In the genomic region with DNA sequence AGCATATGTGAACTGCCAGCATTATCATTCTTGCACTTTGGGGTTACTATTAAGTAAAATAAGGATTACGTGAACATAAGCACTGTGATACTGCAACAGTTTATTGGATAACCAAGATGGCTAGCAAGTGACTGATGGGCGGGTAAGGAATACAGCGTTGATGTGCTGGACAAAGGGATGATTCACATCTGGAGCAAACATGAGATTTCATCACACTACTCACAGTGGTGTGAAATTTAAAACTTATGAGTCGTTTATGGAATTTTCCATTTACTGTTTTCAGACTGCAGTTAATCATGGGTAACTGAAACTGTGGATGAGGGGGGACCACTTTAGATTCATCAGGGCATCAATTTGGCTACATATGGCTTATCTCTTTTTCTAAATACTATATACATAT, we compare ENCODE assay signal across 10 cellular contexts. TPM values are rescaled to one million over a fixed set of nuclear protein-coding genes. Genes with fewer than 3 reads are reported as not detected.
DNase-seq lines count a peak whose midpoint lies in the region; FAIRE-seq and TF ChIP-seq lines count a peak whose summit lies in the region.
"Had no signal": no experiment of that assay in that cellular context is flagged by ENCODE, and none has a peak within 500 bp of the region (broad histone marks: within the 10 kb centered on the region; RNA-seq: fewer than 3 reads in every experiment).

No MANE protein-coding gene starts in this region.

- H3K4me3 ChIP-seq in astrocyte (ENCODE audit: insufficient read depth, low read depth, low read length): no peak overlapping the region
- H3K4me3 ChIP-seq in hepatocyte: no peak overlapping the region

- H3K27me3 Mint-ChIP-seq in HFFc6 (ENCODE audit: insufficient read depth) (no peaks in the 10 kb centered on the region), astrocyte (ENCODE audit: low read depth, unreplicated experiment) (no peaks in the 10 kb centered on the region)
- H3K27me3 Mint-ChIP-seq: activated naive CD8-positive, alpha-beta T cell treated with anti-CD3 and anti-CD28 coated beads, Interleukin-2, amount 10 ng/mL, durations not matched to agents 7 days and 5 days; effector memory CD8-positive, alpha-beta T cell had no signal

- DNase-seq in CD1c-positive myeloid dendritic cell (ENCODE audit: extremely low spot score) (peak; percentile 6), HFFc6 (peak; percentile 59), astrocyte (ENCODE audit: low read depth) (peak; percentile 60), kidney glomerular epithelial cell (lab: John Stamatoyannopoulos, UW) (peak; percentile 60), T1000 (lab: John Stamatoyannopoulos, UW) (no peak), hepatocyte (ENCODE audit: low spot score) (no peak)
- DNase-seq in stimulated activated CD4-positive, alpha-beta T cell treated with anti-CD3 and anti-CD28 coated beads, Interleukin-4, amount 100 ng/mL, for 24 hours: no peak
- DNase-seq: activated naive CD8-positive, alpha-beta T cell treated with anti-CD3 and anti-CD28 coated beads, Interleukin-2, amount 10 ng/mL, durations not matched to agents 7 days and 5 days; effector memory CD8-positive, alpha-beta T cell; left cardiac atrium had no signal

- no peak overlapping the region for H3K9ac ChIP-seq in astrocyte (ENCODE audit: low read length)

- no peaks in the 10 kb centered on the region for H3K9me3 ChIP-seq in astrocyte (ENCODE audit: insufficient read depth, low read depth, low read length)
- H3K9me3 ChIP-seq in hepatocyte (ENCODE audit: low read depth): peaks cover 15% of the 10 kb centered on the region

- WGBS in hepatocyte (ENCODE audit: low lambda C conversion rate, missing lambda C conversion rate): 83% methylated on average over 4 of the region's 4 CpGs

- H3K36me3 Mint-ChIP-seq in HFFc6 (ENCODE audit: low read depth): peaks cover 47% of the 10 kb centered on the region
- H3K36me3 Mint-ChIP-seq in astrocyte (ENCODE audit: low read depth, unreplicated experiment): peaks cover 9% of the 10 kb centered on the region

- H3K27ac ChIP-seq in astrocyte (ENCODE audit: low read depth, low read length) (no peak overlapping the region), hepatocyte (no peak overlapping the region)

- H3K27ac Mint-ChIP-seq in HFFc6 (peak overlapping the region; percentile 38; the same call in 1 of the 2 replicates), astrocyte (ENCODE audit: unreplicated experiment) (peak overlapping the region; percentile 72)
- H3K27ac Mint-ChIP-seq: activated naive CD8-positive, alpha-beta T cell treated with anti-CD3 and anti-CD28 coated beads, Interleukin-2, amount 10 ng/mL, durations not matched to agents 7 days and 5 days; effector memory CD8-positive, alpha-beta T cell had no signal

- H3K4me1 Mint-ChIP-seq in HFFc6 (ENCODE audit: low read depth) (peaks cover 30% of the 10 kb centered on the region), astrocyte (ENCODE audit: low read depth, unreplicated experiment) (peaks cover 4% of the 10 kb centered on the region)

- H2AFZ ChIP-seq in astrocyte (ENCODE audit: low read depth, low read length) (no peak overlapping the region), hepatocyte (no peak overlapping the region)

- no peaks in the 10 kb centered on the region for H3K4me1 ChIP-seq in astrocyte (ENCODE audit: insufficient read depth, low read length)
- no peaks in the 10 kb centered on the region for H3K4me1 ChIP-seq in hepatocyte (ENCODE audit: insufficient read depth)

- H4K20me1 ChIP-seq in astrocyte (ENCODE audit: insufficient read depth, low read length) (peaks cover 9% of the 10 kb centered on the region), hepatocyte (ENCODE audit: insufficient read depth, poor library complexity, severe bottlenecking) (no peaks in the 10 kb centered on the region)

- H3K9me3 Mint-ChIP-seq in HFFc6: no peaks in the 10 kb centered on the region
- no peaks in the 10 kb centered on the region for H3K9me3 Mint-ChIP-seq in astrocyte (ENCODE audit: unreplicated experiment)
- H3K9me3 Mint-ChIP-seq: effector memory CD8-positive, alpha-beta T cell had no signal

- no peak for TF ChIP-seq CTCF in HFFc6 (IDR thresholded peaks at IDR 0.05)
- TF ChIP-seq CTCF in astrocyte (IDR thresholded peaks at IDR 0.05; ENCODE audit: insufficient read depth, low read depth, low read length): no peak
- no peak for TF ChIP-seq CTCF in hepatocyte (IDR thresholded peaks at IDR 0.05; ENCODE audit: poor library complexity)

- H3K9me2 ChIP-seq in hepatocyte (replicated peaks; ENCODE audit: insufficient read depth): no peaks in the 10 kb centered on the region

- no peaks in the 10 kb centered on the region for H3K27me3 ChIP-seq in astrocyte (ENCODE audit: insufficient read depth, low read length)
- no peaks in the 10 kb centered on the region for H3K27me3 ChIP-seq in hepatocyte

- FAIRE-seq in astrocyte (lab: Jason Lieb, UNC): no peak

- no peak overlapping the region for H3K4me2 ChIP-seq in astrocyte (ENCODE audit: low read length)
- no peak overlapping the region for H3K4me2 ChIP-seq in hepatocyte

- H3K79me2 ChIP-seq in astrocyte (ENCODE audit: insufficient read depth, low read length) (peaks cover 70% of the 10 kb centered on the region), hepatocyte (peaks cover 75% of the 10 kb centered on the region)

- no peaks in the 10 kb centered on the region for H3K36me3 ChIP-seq in astrocyte (ENCODE audit: insufficient read depth, low read length)
- H3K36me3 ChIP-seq in hepatocyte (replicated peaks; ENCODE audit: insufficient read depth, low read depth): peaks cover 5% of the 10 kb centered on the region

- H3K4me3 Mint-ChIP-seq in HFFc6: no peak overlapping the region
- H3K4me3 Mint-ChIP-seq in astrocyte (ENCODE audit: unreplicated experiment): no peak overlapping the region
- H3K4me3 Mint-ChIP-seq: activated naive CD8-positive, alpha-beta T cell treated with anti-CD3 and anti-CD28 coated beads, Interleukin-2, amount 10 ng/mL, durations not matched to agents 7 days and 5 days; effector memory CD8-positive, alpha-beta T cell had no signal

RNA-seq across cellular contexts. Expression of a gene that starts 16.0 kb away (rescaled TPM):
- total RNA-seq in HFFc6 (2021; fragmentation: NEBNext Ultra II Directional; extraction: Animal tissue kit (Norgen Biotek cat#: 25700)): 10 to 100 TPM; 61.2 to 78.7 (median 68.3) TPM
- 76.1 and 86.9 TPM in 2 replicates for total RNA-seq in astrocyte
- total RNA-seq in hepatocyte: 14.4 and 20.4 TPM in 2 replicates
- polyA plus RNA-seq in hepatocyte: 161 and 166 TPM in 2 replicates

Comparison
In these comparisons a context has a peak if more than half of its experiments do, and no peak if none do; other contexts are left out.
1. DNase-seq: peak in CD1c-positive myeloid dendritic cell (single experiment), HFFc6 (single experiment), astrocyte (single experiment) and kidney glomerular epithelial cell (single experiment); none in T1000 (single experiment), hepatocyte (single experiment) and stimulated activated CD4-positive, alpha-beta T cell treated with anti-CD3 and anti-CD28 coated beads, Interleukin-4, amount 100 ng/mL, for 24 hours (single experiment).